In genomic region chr3:172675371-172676193, GRCh38 we compare ENCODE assay signal across 8 cellular contexts. TPM values are rescaled to one million over a fixed set of nuclear protein-coding genes. Genes with fewer than 3 reads are reported as not detected.
DNase-seq lines count a peak whose midpoint lies in the region; ATAC-seq and TF ChIP-seq lines count a peak whose summit lies in the region.

No MANE protein-coding gene starts in this region.

- DNase-seq in DMS114 treated with DMSO at 0.1 percent for 48 hours (lab: John Stamatoyannopoulos, UW; ENCODE audit: unreplicated experiment) (peak; percentile 34), dermis microvascular lymphatic vessel endothelial cell (ENCODE audit: low read depth in 2 of 2) (peak; percentile 34 to 68), naive B cell (peak; percentile 12)
- DNase-seq in activated CD4-positive, alpha-beta memory T cell treated with anti-CD3 and anti-CD28 coated beads, Interleukin-2, amount 10 ng/mL, durations not matched to agents 7 days and 5 days: no peak

- CTCF ChIA-PET in activated CD4-positive, alpha-beta memory T cell treated with anti-CD3 and anti-CD28 coated beads, Interleukin-2, amount 10 ng/mL, durations not matched to agents 7 days and 5 days (lab: Charles Lee): interaction anchor here (1.0 to 4.3 kb wide), 9 partner anchors 10 to 63 kb away, joined by 3 to 48 read pairs (median 9); partner anchors contain the start of gene NCEH1

- no peak overlapping the region for H3K27ac Mint-ChIP-seq in naive B cell
- H3K27ac Mint-ChIP-seq in activated CD4-positive, alpha-beta memory T cell treated with anti-CD3 and anti-CD28 coated beads, Interleukin-2, amount 10 ng/mL, durations not matched to agents 7 days and 5 days: no peak overlapping the region

- peaks cover 0 to 4% (median 0%) of the 10 kb centered on the region in 7 donors for H3K9me3 Mint-ChIP-seq in naive B cell
- no peaks in the 10 kb centered on the region for H3K9me3 Mint-ChIP-seq in activated CD4-positive, alpha-beta memory T cell treated with anti-CD3 and anti-CD28 coated beads, Interleukin-2, amount 10 ng/mL, durations not matched to agents 7 days and 5 days

- H3K4me1 ChIP-seq in OCI-LY3 (ENCODE audit: low read length): no peaks in the 10 kb centered on the region

- 0 out of 2 replicates have a peak, but pooled peaks cover 3% of the 10 kb centered on the region for H4K20me1 ChIP-seq in OCI-LY3 (ENCODE audit: insufficient read depth, low read length)

- H3K27ac ChIP-seq in OCI-LY3 (ENCODE audit: low read length): no peak overlapping the region

- H3K4me2 ChIP-seq in OCI-LY3 (ENCODE audit: low read length): no peak overlapping the region

- ATAC-seq in HG03378 (IDR thresholded peaks at IDR 0.05; ENCODE audit: unreplicated experiment) (peak; percentile 40), naive B cell (ENCODE audit: low read depth in 2 of 2) (peak in 1 of 2 donors; percentile 28), HG03469 (IDR thresholded peaks at IDR 0.05; ENCODE audit: unreplicated experiment) (no peak), HG03457 (IDR thresholded peaks at IDR 0.05; ENCODE audit: unreplicated experiment) (no peak)

- TF ChIP-seq CTCF in OCI-LY3 (IDR thresholded peaks at IDR 0.05; ENCODE audit: low read depth, low read length): peak; percentile 74

- H3K4me3 ChIP-seq in OCI-LY3 (ENCODE audit: low read length): no peak overlapping the region

- peak overlapping the region in 1 of 8 donors; percentile 57 for H3K4me3 Mint-ChIP-seq in naive B cell
- H3K4me3 Mint-ChIP-seq in activated CD4-positive, alpha-beta memory T cell treated with anti-CD3 and anti-CD28 coated beads, Interleukin-2, amount 10 ng/mL, durations not matched to agents 7 days and 5 days: no peak overlapping the region

- POLR2A ChIA-PET in activated CD4-positive, alpha-beta memory T cell treated with anti-CD3 and anti-CD28 coated beads, Interleukin-2, amount 10 ng/mL, durations not matched to agents 7 days and 5 days (lab: Charles Lee): no interaction called here

- H2AFZ ChIP-seq in OCI-LY3 (ENCODE audit: low read depth, low read length): no peak overlapping the region

- H3K9me3 ChIP-seq in OCI-LY3 (ENCODE audit: insufficient read depth, low read length): no peaks in the 10 kb centered on the region

- H3K9ac ChIP-seq in OCI-LY3 (ENCODE audit: low read length): no peak overlapping the region

- no peaks in the 10 kb centered on the region for H3K27me3 ChIP-seq in OCI-LY3 (ENCODE audit: low read depth, low read length)

- H3K36me3 Mint-ChIP-seq in naive B cell: peaks cover 0 to 5% of the 10 kb centered on the region in 2 donors
- no peaks in the 10 kb centered on the region for H3K36me3 Mint-ChIP-seq in activated CD4-positive, alpha-beta memory T cell treated with anti-CD3 and anti-CD28 coated beads, Interleukin-2, amount 10 ng/mL, durations not matched to agents 7 days and 5 days (ENCODE audit: low read depth)

- H3K36me3 ChIP-seq in OCI-LY3 (replicated peaks; ENCODE audit: low read depth, low read length): no peaks in the 10 kb centered on the region

- H3K27me3 Mint-ChIP-seq in naive B cell: no peaks in the 10 kb centered on the region
- no peaks in the 10 kb centered on the region for H3K27me3 Mint-ChIP-seq in activated CD4-positive, alpha-beta memory T cell treated with anti-CD3 and anti-CD28 coated beads, Interleukin-2, amount 10 ng/mL, durations not matched to agents 7 days and 5 days

- no peaks in the 10 kb centered on the region for H3K79me2 ChIP-seq in OCI-LY3 (ENCODE audit: low read length)

- peaks cover 0 to 11% (median 7%) of the 10 kb centered on the region in 3 donors for H3K4me1 Mint-ChIP-seq in naive B cell
- peaks cover 20% of the 10 kb centered on the region for H3K4me1 Mint-ChIP-seq in activated CD4-positive, alpha-beta memory T cell treated with anti-CD3 and anti-CD28 coated beads, Interleukin-2, amount 10 ng/mL, durations not matched to agents 7 days and 5 days

RNA-seq across cellular contexts. Expression of gene NCEH1, which starts 35.3 kb away (rescaled TPM):
- 3.2 and 4.4 TPM in 2 replicates for total RNA-seq in dermis microvascular lymphatic vessel endothelial cell
- 10 to 100 TPM in 1 of 6 donors, 1 to 10 TPM in 5; 2.2 to 10.1 (median 5.0) TPM for polyA plus RNA-seq in naive B cell (ENCODE audit: low read depth in 6 of 6)
- 1 to 10 TPM; 7.2 to 9.6 TPM for total RNA-seq in activated CD4-positive, alpha-beta memory T cell treated with anti-CD3 and anti-CD28 coated beads, Interleukin-2, amount 10 ng/mL, durations not matched to agents 7 days and 5 days
